24 cellular contexts compared by ENCODE assay signal in the genomic region with DNA sequence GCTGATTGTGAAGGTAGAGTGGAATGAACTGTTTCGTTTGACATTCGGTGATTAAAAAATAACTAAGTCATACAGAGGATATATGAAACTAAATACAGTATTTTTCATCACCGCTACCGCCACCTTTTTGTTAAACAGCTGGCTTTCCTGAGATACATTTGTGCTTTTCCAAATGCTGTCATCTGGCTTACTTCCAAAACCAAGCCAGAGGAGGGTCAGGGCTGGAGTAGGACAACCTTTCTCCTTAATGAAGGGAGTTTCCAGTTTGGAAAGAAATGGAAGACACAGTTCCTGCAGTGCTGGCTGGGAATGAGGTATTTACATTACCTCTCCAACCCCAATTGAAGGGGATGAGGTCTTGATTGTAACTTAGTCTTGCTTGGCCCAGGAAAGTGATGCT. TPM values are rescaled to one million over a fixed set of nuclear protein-coding genes. Genes with fewer than 3 reads are reported as not detected.
DNase-seq lines count a peak whose midpoint lies in the region; ATAC-seq and TF ChIP-seq lines count a peak whose summit lies in the region.
"Had no signal": no experiment of that assay in that cellular context is flagged by ENCODE, and none has a peak within 500 bp of the region (broad histone marks: within the 10 kb centered on the region; RNA-seq: fewer than 3 reads in every experiment).

No MANE protein-coding gene starts in this region.

- H3K9me3 ChIP-seq in CD8-positive, alpha-beta T cell (ENCODE audit: low read length) = no peaks in the 10 kb centered on the region
- no peaks in the 10 kb centered on the region for H3K9me3 ChIP-seq in T-helper 17 cell (ENCODE audit: control insufficient read depth, low read length, poor library complexity, severe bottlenecking)
- no peaks in the 10 kb centered on the region for H3K9me3 ChIP-seq in gastroesophageal sphincter
- H3K9me3 ChIP-seq: ascending aorta, ovary, testis had no signal

- H3K27me3 Mint-ChIP-seq in CD8-positive, alpha-beta T cell (ENCODE audit: low read depth) = no peaks in the 10 kb centered on the region
- no peaks in the 10 kb centered on the region for H3K27me3 Mint-ChIP-seq in T-helper 17 cell

- peak overlapping the region; percentile 24 for H3K27ac Mint-ChIP-seq in CD8-positive, alpha-beta T cell
- no peak overlapping the region for H3K27ac Mint-ChIP-seq in T-helper 17 cell
- H3K27ac Mint-ChIP-seq: activated CD8-positive, alpha-beta memory T cell treated with anti-CD3 and anti-CD28 coated beads, Interleukin-2, amount 10 ng/mL, durations not matched to agents 7 days and 5 days had no signal

- POLR2A ChIA-PET in CD8-positive, alpha-beta T cell (lab: Charles Lee) = no interaction called here

- no peaks in the 10 kb centered on the region for H3K36me3 ChIP-seq in CD8-positive, alpha-beta T cell (ENCODE audit: insufficient read depth, low read length)
- no peaks in the 10 kb centered on the region for H3K36me3 ChIP-seq in gastroesophageal sphincter
- H3K36me3 ChIP-seq: ascending aorta, ovary, SJSA1 had no signal

- TF ChIP-seq POLR2A in gastroesophageal sphincter (IDR thresholded peaks at IDR 0.05) = no peak

- H3K4me1 Mint-ChIP-seq in CD8-positive, alpha-beta T cell (ENCODE audit: low read depth) = peaks cover 73% of the 10 kb centered on the region
- H3K4me1 Mint-ChIP-seq in T-helper 17 cell = peaks cover 69% of the 10 kb centered on the region

- peak overlapping the region; percentile 0 for H3K4me3 ChIP-seq in CD8-positive, alpha-beta T cell (ENCODE audit: low read depth, low read length)
- H3K4me3 ChIP-seq in gastroesophageal sphincter = no peak overlapping the region
- H3K4me3 ChIP-seq: lung, ovary, SJSA1, testis had no signal

- H3K27ac ChIP-seq in CD8-positive, alpha-beta T cell (ENCODE audit: low read depth, low read length) = no peak overlapping the region
- H3K27ac ChIP-seq in gastroesophageal sphincter = peak overlapping the region in 3 of 4 donors; percentile 34 to 100 (median 52)
- H3K27ac ChIP-seq: ascending aorta, ovary, SJSA1, testis had no signal

- CTCF ChIA-PET in CD8-positive, alpha-beta T cell (lab: Charles Lee) = interaction anchor here (4.2 kb wide), 1 partner anchor 52 kb away, joined by 35 read pairs; no protein-coding TSS in a partner anchor

- DNase-seq in SHP77 (lab: John Stamatoyannopoulos, UW) (peak; percentile 12 to 37), SHP77 treated with DMSO at 0.1 percent for 48 hours (lab: John Stamatoyannopoulos, UW) (no peak), T-helper 17 cell (no peak), NCI-H82 (lab: John Stamatoyannopoulos, UW) (no peak), H4 (ENCODE audit: low spot score) (no peak)
- no peak for DNase-seq in CD8-positive, alpha-beta T cell
- no peak for DNase-seq in activated CD4-positive, alpha-beta T cell treated with anti-CD3 and anti-CD28 coated beads for 4 hours
- DNase-seq: ACHN; activated CD8-positive, alpha-beta memory T cell treated with anti-CD3 and anti-CD28 coated beads, Interleukin-2, amount 10 ng/mL, durations not matched to agents 7 days and 5 days; activated gamma-delta T cell treated with Interleukin-2 at 50 U/mL for 16 hours; C1 segment of cervical spinal cord; hippocampal formation; islet precursor cell; KBM-7; NCI-H2081; OCI-M1; ovary; testis had no signal

- 31 to 37% methylated on average over 4 of the region's 4 CpGs for WGBS in gastroesophageal sphincter (ENCODE audit: low coverage in 1 of 2), 2 donors

- H3K4me1 ChIP-seq in CD8-positive, alpha-beta T cell (ENCODE audit: insufficient read depth, low read length) = peaks cover 71% of the 10 kb centered on the region
- H3K4me1 ChIP-seq in gastroesophageal sphincter = peaks cover 28 to 77% (median 33%) of the 10 kb centered on the region in 3 donors

- H3K36me3 Mint-ChIP-seq in CD8-positive, alpha-beta T cell = peaks cover 15% of the 10 kb centered on the region
- peaks cover 3% of the 10 kb centered on the region for H3K36me3 Mint-ChIP-seq in T-helper 17 cell (ENCODE audit: low read depth)

- ATAC-seq in CD8-positive, alpha-beta T cell = no peak
- no peak for ATAC-seq in T-helper 17 cell
- no peak for ATAC-seq in gastroesophageal sphincter
- ATAC-seq: activated CD4-positive, CD25-positive, alpha-beta regulatory T cell treated with anti-CD3 and anti-CD28 coated beads, Interleukin-2, amount 50 U/mL, for 24 hours; activated CD8-positive, alpha-beta memory T cell treated with anti-CD3 and anti-CD28 coated beads, Interleukin-2, amount 10 ng/mL, durations not matched to agents 7 days and 5 days; sciatic nerve had no signal

- H3K27me3 ChIP-seq in CD8-positive, alpha-beta T cell (ENCODE audit: insufficient read depth, low read length) = no peaks in the 10 kb centered on the region
- no peaks in the 10 kb centered on the region for H3K27me3 ChIP-seq in gastroesophageal sphincter
- H3K27me3 ChIP-seq: ascending aorta, ovary, testis had no signal

- TF ChIP-seq EP300 in gastroesophageal sphincter (IDR thresholded peaks at IDR 0.05) = no peak

- TF ChIP-seq CTCF in CD8-positive, alpha-beta T cell (IDR thresholded peaks at IDR 0.05) = no peak
- TF ChIP-seq CTCF in gastroesophageal sphincter (IDR thresholded peaks at IDR 0.05) = no peak

- H3K4me3 Mint-ChIP-seq in CD8-positive, alpha-beta T cell = peak overlapping the region; percentile 69
- H3K4me3 Mint-ChIP-seq in T-helper 17 cell = peak overlapping the region; percentile 50
- H3K4me3 Mint-ChIP-seq: activated CD8-positive, alpha-beta memory T cell treated with anti-CD3 and anti-CD28 coated beads, Interleukin-2, amount 10 ng/mL, durations not matched to agents 7 days and 5 days had no signal

- intact Hi-C loops in CD8-positive, alpha-beta T cell (cut with DNase I, micrococcal nuclease) = loop anchor here (2.0 to 5.0 kb wide), 3 partner anchors 36 to 294 kb away; no protein-coding TSS in a partner anchor

- H3K9me3 Mint-ChIP-seq in CD8-positive, alpha-beta T cell = no peaks in the 10 kb centered on the region

RNA-seq across cellular contexts. Expression of a gene that starts 3.2 kb away (rescaled TPM):
- total RNA-seq in CD8-positive, alpha-beta T cell = 10 to 100 TPM; 49.3 to 53.8 TPM
- 10 to 100 TPM; 64.4 to 64.5 TPM for total RNA-seq in T-helper 17 cell
- total RNA-seq in gastroesophageal sphincter = 10 to 100 TPM; 15.8 to 30.3 (median 27.7) TPM
- total RNA-seq in H4 (2014; rRNA removed; shearing (Covaris generic)) = 2.6 and 6.9 TPM in 2 replicates

Comparison
In these comparisons a context has a peak if more than half of its experiments do, and no peak if none do; other contexts are left out.
1. DNase-seq: peak in SHP77 (2 of 2); none in SHP77 treated with DMSO at 0.1 percent for 48 hours (single experiment), CD8-positive, alpha-beta T cell (0 of 7), T-helper 17 cell (0 of 3), NCI-H82 (single experiment), H4 (single experiment) and activated CD4-positive, alpha-beta T cell treated with anti-CD3 and anti-CD28 coated beads for 4 hours (0 of 2).